30 cellular contexts compared by ENCODE assay signal in the genomic region with DNA sequence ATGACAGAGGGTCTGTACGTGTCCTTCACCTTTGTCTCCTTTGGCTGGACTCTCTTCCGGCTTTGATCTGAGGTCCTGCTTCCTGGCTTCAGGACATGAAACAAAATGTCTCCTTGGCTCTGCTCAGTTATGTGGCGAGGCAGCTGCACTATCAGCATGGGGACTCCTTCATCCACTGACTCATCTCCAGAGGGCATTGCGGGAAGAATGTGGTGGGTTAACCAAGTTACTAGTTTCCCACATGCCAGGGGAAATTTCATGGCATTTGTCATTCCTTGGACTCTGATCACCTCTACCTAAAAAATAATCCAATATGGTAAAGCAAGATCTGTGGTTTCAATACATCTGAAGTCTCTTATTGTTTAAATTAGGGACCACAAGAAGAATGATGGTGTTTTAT.
"Had no signal": no experiment of that assay in that cellular context is flagged by ENCODE, and none has a peak within 500 bp of the region (broad histone marks: within the 10 kb centered on the region; RNA-seq: fewer than 3 reads in every experiment).

No MANE protein-coding gene starts in this region.

- H3K9ac ChIP-seq: neural progenitor cell had no signal

- H3K9me3 ChIP-seq: neutrophil, ovary, right atrium auricular region, right lobe of liver, testis, thyroid gland had no signal

- H3K36me3 ChIP-seq: left lung, lower lobe of right lung, neural progenitor cell, neutrophil, ovary, right atrium auricular region, right lobe of liver, stomach, thyroid gland, transverse colon, upper lobe of left lung had no signal

- H3K4me3 ChIP-seq: left lung, lower lobe of right lung, neural progenitor cell, ovary, right atrium auricular region, right lobe of liver, skin epidermis, stomach, testis, thyroid gland, transverse colon, upper lobe of left lung had no signal

- H3K4me1 ChIP-seq: left lung, lower lobe of right lung, neural progenitor cell, right atrium auricular region, stomach, testis, thyroid gland, transverse colon, upper lobe of left lung had no signal

- H3K4me2 ChIP-seq: neural progenitor cell had no signal

- H3K27me3 ChIP-seq: left lung, neural progenitor cell, neutrophil, ovary, right atrium auricular region, right lobe of liver, stomach, testis, thyroid gland, transverse colon, upper lobe of left lung had no signal

- H3K27ac ChIP-seq: left lung, lower lobe of right lung, neural progenitor cell, neutrophil, ovary, right atrium auricular region, right lobe of liver, skin epidermis, stomach, testis, thyroid gland, transverse colon, upper lobe of left lung had no signal

- FAIRE-seq: islet of Langerhans, kidney had no signal

- DNase-seq: hippocampal formation; immature natural killer cell; kidney; left colon; left lung; lower lobe of right lung; mammary epithelial cell; mesenchymal stem cell; naive B cell; natural killer cell; nephron progenitor cell; occipital lobe; ovary; right lobe of liver; stimulated activated CD4-positive, alpha-beta T cell treated with anti-CD3 and anti-CD28 coated beads, Interleukin-12 subunit alpha, Interleukin-12 subunit beta, amount 100 ng/mL, for 4 hours; stimulated activated CD4-positive, alpha-beta T cell treated with anti-CD3 and anti-CD28 coated beads, Interleukin-15, amount 100 ng/mL, for 24 hours; stimulated activated CD4-positive, alpha-beta T cell treated with anti-CD3 and anti-CD28 coated beads, Interleukin-2, amount 100 ng/mL, for 24 hours; stimulated activated CD4-positive, alpha-beta T cell treated with anti-CD3 and anti-CD28 coated beads, Interleukin-4, amount 100 ng/mL, for 1 hour; stimulated activated naive B cell treated with anti-CD40 and anti-IgM and Interleukin-4, amounts not matched to agents 10 μg/mL and 1 μg/mL and 100 μg/mL, for 72 hours; stimulated activated naive CD8-positive, alpha-beta T cell treated with anti-CD3 and anti-CD28 coated beads, Interleukin-15, Interleukin-2, amounts not matched to agents 100 U/mL and 50 U/mL, for 24 hours; stomach; testis; thyroid gland; transverse colon; upper lobe of left lung had no signal
